ENCODE assay signal across 8 cellular contexts in the genomic region with DNA sequence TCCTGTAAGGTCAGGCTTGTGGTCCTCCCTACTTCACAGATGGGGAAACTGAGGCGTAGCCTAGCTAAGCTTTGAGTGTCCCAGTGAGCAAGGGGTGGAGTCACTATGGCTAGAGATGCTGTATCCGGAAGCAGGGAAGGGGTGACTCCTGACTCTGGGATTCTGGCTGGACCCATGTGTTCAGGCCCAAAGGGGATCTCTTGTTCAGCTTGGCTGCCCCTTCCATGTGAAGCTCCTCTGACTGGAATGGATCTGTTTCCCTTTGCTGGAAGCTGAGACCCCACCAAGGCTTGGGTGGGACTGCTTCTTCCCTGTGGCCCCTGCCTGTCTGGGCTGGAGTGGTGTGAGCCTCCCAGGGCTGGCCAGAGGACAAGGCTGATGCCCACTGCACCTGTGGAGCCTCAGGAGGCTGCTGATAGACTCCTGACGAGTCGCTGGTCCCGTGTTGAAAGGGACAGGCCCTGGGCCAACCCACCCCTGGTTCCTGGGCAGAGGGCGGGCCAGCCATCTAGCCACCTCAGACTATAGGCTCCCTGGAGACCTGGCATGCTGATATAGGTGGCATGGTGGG. TPM values are rescaled to one million over a fixed set of nuclear protein-coding genes. Genes with fewer than 3 reads are reported as not detected.
DNase-seq lines count a peak whose midpoint lies in the region; ATAC-seq and TF ChIP-seq lines count a peak whose summit lies in the region.
"Had no signal": no experiment of that assay in that cellular context is flagged by ENCODE, and none has a peak within 500 bp of the region (broad histone marks: within the 10 kb centered on the region; RNA-seq: fewer than 3 reads in every experiment).

No MANE protein-coding gene starts in this region.

- WGBS in hepatocyte (ENCODE audit: low lambda C conversion rate, missing lambda C conversion rate) = 82% methylated on average over 6 of the region's 6 CpGs
- 20 to 36% (median 31%) methylated on average over 2 to 6 of the region's 6 CpGs for WGBS in spleen, 5 donors

- no peaks in the 10 kb centered on the region for H4K20me1 ChIP-seq in hepatocyte (ENCODE audit: insufficient read depth, poor library complexity, severe bottlenecking)

- peaks cover 14% of the 10 kb centered on the region for H3K36me3 Mint-ChIP-seq in activated T-cell treated with anti-CD3 and anti-CD28 coated beads, Interleukin-2, amount 50 U/mL, for 4 hours (ENCODE audit: insufficient read depth)

- H3K27me3 ChIP-seq in HL-60 (ENCODE audit: insufficient read depth, poor library complexity, severe bottlenecking) (no peaks in the 10 kb centered on the region), hepatocyte (no peaks in the 10 kb centered on the region), spleen (replicated peaks in 1 of 7) (no peaks in the 10 kb centered on the region)

- H3K36me3 ChIP-seq in hepatocyte (replicated peaks; ENCODE audit: insufficient read depth, low read depth) = no peaks in the 10 kb centered on the region
- H3K36me3 ChIP-seq in spleen = peaks cover 0 to 21% (median 0%) of the 10 kb centered on the region in 6 donors

- no peaks in the 10 kb centered on the region for H3K27me3 Mint-ChIP-seq in activated T-cell treated with anti-CD3 and anti-CD28 coated beads, Interleukin-2, amount 50 U/mL, for 4 hours (ENCODE audit: low read depth)

- H2AFZ ChIP-seq in hepatocyte = peak overlapping the region; percentile 86

- H3K27ac ChIP-seq in HL-60 (replicated peaks) = peak overlapping the region; percentile 99
- H3K27ac ChIP-seq in hepatocyte = peak overlapping the region; percentile 98
- peak overlapping the region; percentile 76 to 97 (median 92) for H3K27ac ChIP-seq in spleen

- TF ChIP-seq POLR2A in spleen (IDR thresholded peaks at IDR 0.05) = no peak

- peaks cover 69% of the 10 kb centered on the region for H3K4me1 Mint-ChIP-seq in activated T-cell treated with anti-CD3 and anti-CD28 coated beads, Interleukin-2, amount 50 U/mL, for 4 hours (ENCODE audit: low read depth)

- TF ChIP-seq CTCF in HL-60 (IDR thresholded peaks at IDR 0.05; ENCODE audit: insufficient read depth, low read length) (no peak), hepatocyte (IDR thresholded peaks at IDR 0.05; ENCODE audit: poor library complexity) (no peak), spleen (IDR thresholded peaks at IDR 0.05 in 8 of 11, conservative IDR thresholded peaks at IDR 0.05 in 3 of 11) (no peak)

- H3K9me3 ChIP-seq in hepatocyte (ENCODE audit: low read depth) = no peaks in the 10 kb centered on the region
- no peaks in the 10 kb centered on the region for H3K9me3 ChIP-seq in spleen

- DNase-seq in HL-60 (ENCODE audit: low read depth in 1 of 2, low spot score in 1 of 2) (peak in 1 of 2 experiments; percentile 44), hepatocyte (ENCODE audit: low spot score) (peak; percentile 32), spleen (no peak)
- no peak for DNase-seq in activated T-cell treated with anti-CD3 and anti-CD28 coated beads, Interleukin-2, amount 50 U/mL, for 4 hours

- H3K4me3 ChIP-seq in HL-60 (replicated peaks; ENCODE audit: insufficient read depth, low read length) (peak overlapping the region; percentile 60), hepatocyte (peak overlapping the region; percentile 80), spleen (peak overlapping the region; percentile 83 to 98 (median 86))

- peaks cover 35% of the 10 kb centered on the region for H3K79me2 ChIP-seq in hepatocyte

- H3K4me1 ChIP-seq in hepatocyte (ENCODE audit: insufficient read depth) (peaks cover 19% of the 10 kb centered on the region), spleen (peaks cover 51 to 88% (median 73%) of the 10 kb centered on the region in 6 donors)

- H3K9me2 ChIP-seq in hepatocyte (replicated peaks; ENCODE audit: insufficient read depth) = no peaks in the 10 kb centered on the region

- peak overlapping the region; percentile 93 for H3K4me2 ChIP-seq in hepatocyte

- H3K9me3 Mint-ChIP-seq in activated T-cell treated with anti-CD3 and anti-CD28 coated beads, Interleukin-2, amount 50 U/mL, for 4 hours = no peaks in the 10 kb centered on the region

- H3K4me3 Mint-ChIP-seq in activated T-cell treated with anti-CD3 and anti-CD28 coated beads, Interleukin-2, amount 50 U/mL, for 4 hours = peak overlapping the region; percentile 88

- no peak for ATAC-seq in activated T-cell treated with anti-CD3 and anti-CD28 coated beads, Interleukin-2, amount 50 U/mL, for 4 hours
- no peak for ATAC-seq in HG03097 (IDR thresholded peaks at IDR 0.05; ENCODE audit: low FRiP score, unreplicated experiment)
- no peak for ATAC-seq in GM18867 (IDR thresholded peaks at IDR 0.05; ENCODE audit: unreplicated experiment)
- ATAC-seq in GM21723 (IDR thresholded peaks at IDR 0.05; ENCODE audit: unreplicated experiment) = no peak

- intact Hi-C loops in spleen (cut with DNase I; ENCODE audit: low total_unique reads) = loop anchor here (5.0 kb wide), 1 partner anchor 764 kb away; no protein-coding TSS in a partner anchor

RNA-seq across cellular contexts. Expression of a gene that starts 1.0 kb away (rescaled TPM):
- 100 to 1,000 TPM; 174 to 225 (median 210) TPM for total RNA-seq in activated T-cell treated with anti-CD3 and anti-CD28 coated beads, Interleukin-2, amount 50 U/mL, for 4 hours
- total RNA-seq in hepatocyte (40.5 and 43.0 TPM in 2 replicates), spleen (10 to 100 TPM; 34.7 to 55.0 (median 44.9) TPM)
- polyA plus RNA-seq in hepatocyte (40.9 and 43.1 TPM in 2 replicates), spleen (10 to 100 TPM; 18.0 to 34.8 (median 18.9) TPM)

RNA-seq across cellular contexts. Expression of a gene that starts 6.4 kb away (rescaled TPM):
- total RNA-seq in activated T-cell treated with anti-CD3 and anti-CD28 coated beads, Interleukin-2, amount 50 U/mL, for 4 hours = 100 to 1,000 TPM; 223 to 268 (median 229) TPM
- 4.0 and 5.9 TPM in 2 replicates for total RNA-seq in hepatocyte
- polyA plus RNA-seq in hepatocyte = 9.0 and 15.3 TPM in 2 replicates
- 10 to 100 TPM in 5 of 7 donors, 1 to 10 TPM in 2; 8.7 to 23.6 (median 14.0) TPM for total RNA-seq in spleen
- polyA plus RNA-seq in spleen = 1 to 10 TPM; 2.9 to 7.4 (median 6.7) TPM

RNA-seq across cellular contexts. Expression of a gene that starts 48.7 kb away (rescaled TPM):
- 10 to 100 TPM; 26.8 to 31.1 (median 27.4) TPM for total RNA-seq in activated T-cell treated with anti-CD3 and anti-CD28 coated beads, Interleukin-2, amount 50 U/mL, for 4 hours
- total RNA-seq in hepatocyte (18.5 and 18.6 TPM in 2 replicates), spleen (10 to 100 TPM in 6 of 7 donors, 1 to 10 TPM in 1; 7.6 to 22.5 (median 18.9) TPM)
- polyA plus RNA-seq in hepatocyte (21.8 and 27.2 TPM in 2 replicates), spleen (10 to 100 TPM; 25.1 to 45.2 (median 41.1) TPM)

RNA-seq across cellular contexts. Expression of a gene that starts 50.4 kb away (rescaled TPM):
- total RNA-seq in activated T-cell treated with anti-CD3 and anti-CD28 coated beads, Interleukin-2, amount 50 U/mL, for 4 hours = 10 to 100 TPM in 1 of 3 donors, 1 to 10 TPM in 2; 6.7 to 11.2 (median 9.0) TPM
- total RNA-seq in hepatocyte = 4.7 and 5.6 TPM in 2 replicates
- polyA plus RNA-seq in hepatocyte = 2.9 and 6.1 TPM in 2 replicates
- total RNA-seq in spleen = 10 to 100 TPM in 1 of 7 donors, 1 to 10 TPM in 6; 3.2 to 12.2 (median 5.8) TPM
- 1 to 10 TPM; 2.3 to 4.6 (median 3.5) TPM for polyA plus RNA-seq in spleen

RNA-seq across cellular contexts. Expression of a gene that starts 56.7 kb away (rescaled TPM):
- 1 to 10 TPM; 1.2 to 1.7 (median 1.5) TPM for total RNA-seq in activated T-cell treated with anti-CD3 and anti-CD28 coated beads, Interleukin-2, amount 50 U/mL, for 4 hours
- total RNA-seq in hepatocyte (0.77 and 0.88 TPM in 2 replicates), spleen (1 to 10 TPM in 1 of 7 donors, under 1 TPM in 6; 0.21 to 2.1 (median 0.60) TPM)
- polyA plus RNA-seq in hepatocyte (1.6 and 1.9 TPM in 2 replicates), spleen (under 1 TPM; 0.08 to 0.38 (median 0.37) TPM)
- total RNA-seq: lung microvascular endothelial cell had no signal

Comparison
In these comparisons a context has a peak if more than half of its experiments do, and no peak if none do; other contexts are left out.
1. RNA of a gene that starts 6.4 kb away (total RNA-seq): 223 to 268 TPM in activated T-cell treated with anti-CD3 and anti-CD28 coated beads, Interleukin-2, amount 50 U/mL, for 4 hours; 8.7 to 23.6 TPM in spleen and 4.0 to 5.9 TPM in hepatocyte; every median in the first group is over 4 times any median in the second.
2. Peak in every context shown above with its lines, with median percentiles within 50 percentile points of each other: H3K27ac ChIP-seq and H3K4me3 ChIP-seq.